1 cellular context compared by ENCODE assay signal in the genomic region with DNA sequence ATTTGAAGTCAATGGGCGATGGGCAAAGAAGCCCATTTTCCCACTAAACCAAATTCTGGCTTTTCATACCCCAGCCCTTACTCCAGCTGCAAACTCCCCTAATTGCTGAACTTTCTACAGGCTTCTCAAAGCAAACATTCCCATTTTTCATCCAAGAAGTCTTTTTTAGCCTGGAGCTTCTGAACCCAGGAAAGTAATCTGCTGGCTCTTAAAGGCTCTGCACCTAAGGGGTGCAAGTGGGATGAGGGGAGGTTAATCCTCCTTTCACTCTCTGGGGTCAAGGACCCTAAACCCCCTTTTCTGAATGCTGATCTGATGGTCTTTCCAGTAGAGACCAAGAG.
TF ChIP-seq lines count a peak whose summit lies in the region.

No MANE protein-coding gene starts in this region.

TF ChIP-seq in K562, 482 proteins besides CTCF, POLR2A, EP300 and RAD21:
- TF ChIP-seq ESRRA (IDR thresholded peaks at IDR 0.05; ENCODE audit: borderline replicate concordance, low read depth) (no peak), HDAC3 (IDR thresholded peaks at IDR 0.05; ENCODE audit: borderline replicate concordance, partially characterized antibody) (no peak), ZBED1 (IDR thresholded peaks at IDR 0.05) (no peak), MCM3 (IDR thresholded peaks at IDR 0.05) (no peak)
TF ChIP-seq in K562: peak in this region for 0.
